8 cellular contexts compared by ENCODE assay signal in the genomic region with DNA sequence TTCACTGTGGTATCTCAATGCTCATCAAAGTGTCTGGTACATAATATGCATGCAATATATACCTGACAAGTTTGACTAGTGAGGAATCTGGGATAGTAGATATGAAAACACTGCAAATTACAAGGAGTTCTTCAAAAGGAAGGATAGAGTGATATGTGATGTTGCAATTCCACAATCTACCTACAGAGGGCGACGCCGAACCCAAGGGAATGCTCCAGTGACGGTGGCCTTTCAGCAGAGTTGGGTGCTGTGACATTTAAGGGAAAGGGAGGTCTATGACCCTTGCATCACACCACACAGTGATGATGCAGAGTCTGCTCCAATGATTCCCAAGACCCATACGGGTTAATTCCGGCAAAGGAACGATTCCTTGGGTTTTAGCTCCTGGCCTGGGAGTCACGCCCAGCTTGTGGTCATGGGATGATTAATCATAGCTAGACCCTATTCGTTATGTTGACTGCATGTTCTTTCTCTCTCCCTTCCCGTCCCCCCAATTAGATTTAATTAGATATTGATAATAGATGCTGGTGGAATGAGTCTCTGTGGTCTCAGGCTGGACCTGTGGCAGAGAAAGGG.
DNase-seq lines count a peak whose midpoint lies in the region; ATAC-seq and TF ChIP-seq lines count a peak whose summit lies in the region.

No MANE protein-coding gene starts in this region.

- H3K79me2 ChIP-seq in OCI-LY7 (ENCODE audit: insufficient read depth, low read depth, low read length): no peaks in the 10 kb centered on the region

- H3K27me3 ChIP-seq in AG04450 (ENCODE audit: control insufficient read depth, insufficient read depth, low read length) (no peaks in the 10 kb centered on the region), stomach (peaks cover 0 to 45% (median 0%) of the 10 kb centered on the region in 3 donors)

- TF ChIP-seq POLR2A in stomach (IDR thresholded peaks at IDR 0.05): no peak

- H3K9me2 ChIP-seq in OCI-LY7 (ENCODE audit: insufficient read depth, low read length): no peaks in the 10 kb centered on the region

- POLR2A ChIA-PET in AG04450 (lab: Yijun Ruan, JAX) (no interaction called here), OCI-LY7 (lab: Charles Lee) (no interaction called here)

- H3K9me3 ChIP-seq in AG04450 (ENCODE audit: control insufficient read depth, insufficient read depth, low read length) (no peaks in the 10 kb centered on the region), OCI-LY7 (ENCODE audit: low read length) (no peaks in the 10 kb centered on the region), stomach (peaks cover 0 to 17% (median 11%) of the 10 kb centered on the region in 4 donors)

- TF ChIP-seq CTCF in AG04450 (IDR thresholded peaks at IDR 0.05; ENCODE audit: low read depth, low read length): peak; percentile 36
- peak; percentile 91 for TF ChIP-seq CTCF in GM12864 (IDR thresholded peaks at IDR 0.05; ENCODE audit: low read depth, low read length, missing control alignments)
- peak; percentile 91 for TF ChIP-seq CTCF in OCI-LY7 (conservative IDR thresholded peaks at IDR 0.05; ENCODE audit: low read length)
- peak; percentile 36 for TF ChIP-seq CTCF in fibroblast of villous mesenchyme (IDR thresholded peaks at IDR 0.05; ENCODE audit: insufficient read depth, low read depth, low read length)
- TF ChIP-seq CTCF in stomach (IDR thresholded peaks at IDR 0.05): peak in 2 of 7 experiments; percentile 17 to 34

- ATAC-seq in GM19467 (IDR thresholded peaks at IDR 0.05; ENCODE audit: unreplicated experiment) (no peak), HG02588 (IDR thresholded peaks at IDR 0.05; ENCODE audit: unreplicated experiment) (no peak)

- H2AFZ ChIP-seq in OCI-LY7 (ENCODE audit: low read length): no peak overlapping the region

- CTCF ChIA-PET in AG04450 (lab: Charles Lee) (no interaction called here), OCI-LY7 (lab: Charles Lee; ENCODE audit: unreplicated experiment) (interaction anchor here (1.9 kb wide), 1 partner anchor 116 kb away, joined by 5 read pairs; no protein-coding TSS in a partner anchor)

- intact Hi-C loops in OCI-LY7 (cut with micrococcal nuclease; ENCODE audit: unreplicated experiment): loop anchor here (2.0 to 5.0 kb wide), 2 partner anchors 116 to 318 kb away; no protein-coding TSS in a partner anchor
- intact Hi-C loops in stomach (cut with DNase I; ENCODE audit: low total_unique reads): no loop called here

- no peak for TF ChIP-seq EP300 in stomach (IDR thresholded peaks at IDR 0.05)

- no peak for DNase-seq in AG04450 (ENCODE audit: low read depth, low spot score)
- peak; percentile 7 for DNase-seq in GM12864 (ENCODE audit: low read depth)
- peak; percentile 54 for DNase-seq in OCI-LY7 (ENCODE audit: low spot score)
- no peak for DNase-seq in fibroblast of villous mesenchyme (ENCODE audit: low read depth)
- peak; percentile 31 for DNase-seq in stomach
- no peak for DNase-seq in cerebellar nuclear complex (lab: John Stamatoyannopoulos, UW)

- no TSS peak for BruUV-seq in OCI-LY7 (replicated peaks; lab: Mats Ljungman, UMichigan)

- no peak overlapping the region for H3K4me3 ChIP-seq in AG04450 (ENCODE audit: low read depth, low read length)
- H3K4me3 ChIP-seq in GM12864 (ENCODE audit: low read depth, low read length): no peak overlapping the region
- no peak overlapping the region for H3K4me3 ChIP-seq in OCI-LY7 (ENCODE audit: low read depth, low read length, poor library complexity, severe bottlenecking)
- H3K4me3 ChIP-seq in fibroblast of villous mesenchyme (ENCODE audit: low read depth, low read length): no peak overlapping the region
- no peak overlapping the region for H3K4me3 ChIP-seq in stomach

- H3K27ac ChIP-seq in AG04450 (ENCODE audit: low read depth, low read length) (no peak overlapping the region), OCI-LY7 (ENCODE audit: low read depth, low read length, poor library complexity, severe bottlenecking) (no peak overlapping the region), stomach (no peak overlapping the region)

- no peaks in the 10 kb centered on the region for H4K20me1 ChIP-seq in OCI-LY7 (ENCODE audit: insufficient read depth, low read length)

- H3K4me1 ChIP-seq in OCI-LY7 (ENCODE audit: insufficient read depth, low read length, poor library complexity, severe bottlenecking) (no peaks in the 10 kb centered on the region), stomach (no peaks in the 10 kb centered on the region)

- WGBS in stomach, 5 donors: 26 to 41% (median 29%) methylated on average over 10 of the region's 10 CpGs

- H3K36me3 ChIP-seq in OCI-LY7 (ENCODE audit: insufficient read depth, low read length): no peaks in the 10 kb centered on the region
- H3K36me3 ChIP-seq in stomach: no peaks in the 10 kb centered on the region

- no peak overlapping the region for H3K4me2 ChIP-seq in OCI-LY7 (ENCODE audit: low read length)

Comparison
In these comparisons a context has a peak if more than half of its experiments do, and no peak if none do; other contexts are left out.
1. DNase-seq: peak in GM12864 (single experiment), OCI-LY7 (single experiment) and stomach (single experiment); none in AG04450 (single experiment), fibroblast of villous mesenchyme (single experiment) and cerebellar nuclear complex (0 of 2).